8 cellular contexts compared by ENCODE assay signal in genomic region chr5:14447958-14448881, GRCh38.
DNase-seq lines count a peak whose midpoint lies in the region; ATAC-seq and TF ChIP-seq lines count a peak whose summit lies in the region.

No MANE protein-coding gene starts in this region.

- CTCF ChIA-PET in activated CD8-positive, alpha-beta memory T cell treated with anti-CD3 and anti-CD28 coated beads, Interleukin-2, amount 10 ng/mL, durations not matched to agents 7 days and 5 days (lab: Charles Lee): no interaction called here

- H3K9me3 Mint-ChIP-seq in activated CD8-positive, alpha-beta memory T cell treated with anti-CD3 and anti-CD28 coated beads, Interleukin-2, amount 10 ng/mL, durations not matched to agents 7 days and 5 days (ENCODE audit: low read depth): no peaks in the 10 kb centered on the region
- peaks cover 10% of the 10 kb centered on the region for H3K9me3 Mint-ChIP-seq in glutamatergic neuron (ENCODE audit: unreplicated experiment)

- ATAC-seq in activated CD8-positive, alpha-beta memory T cell treated with anti-CD3 and anti-CD28 coated beads, Interleukin-2, amount 10 ng/mL, durations not matched to agents 7 days and 5 days: peak; percentile 16
- ATAC-seq in HG03520 (IDR thresholded peaks at IDR 0.05; ENCODE audit: unreplicated experiment): no peak

- peak overlapping the region; percentile 1 for H3K27ac ChIP-seq in temporal lobe (ENCODE audit: low read depth, low read length)

- H3K27ac Mint-ChIP-seq in activated CD8-positive, alpha-beta memory T cell treated with anti-CD3 and anti-CD28 coated beads, Interleukin-2, amount 10 ng/mL, durations not matched to agents 7 days and 5 days: no peak overlapping the region
- peak overlapping the region; percentile 92 for H3K27ac Mint-ChIP-seq in glutamatergic neuron (ENCODE audit: unreplicated experiment)

- H3K4me3 Mint-ChIP-seq in activated CD8-positive, alpha-beta memory T cell treated with anti-CD3 and anti-CD28 coated beads, Interleukin-2, amount 10 ng/mL, durations not matched to agents 7 days and 5 days: no peak overlapping the region
- peak overlapping the region; percentile 18 for H3K4me3 Mint-ChIP-seq in glutamatergic neuron (ENCODE audit: unreplicated experiment)

- no peak for DNase-seq in activated CD8-positive, alpha-beta memory T cell treated with anti-CD3 and anti-CD28 coated beads, Interleukin-2, amount 10 ng/mL, durations not matched to agents 7 days and 5 days
- DNase-seq in activated CD8-positive, alpha-beta memory T cell treated with anti-CD3 and anti-CD28 coated beads, Interleukin-2, amount 50 U/mL, for 48 hours: no peak
- DNase-seq in NCI-H2196 (lab: John Stamatoyannopoulos, UW; ENCODE audit: unreplicated experiment): peak; percentile 62
- peak; percentile 56 for DNase-seq in glutamatergic neuron
- DNase-seq in iPS-NIHi11 (ENCODE audit: low spot score): no peak
- no peak for DNase-seq in SKM-1 (lab: John Stamatoyannopoulos, UW; ENCODE audit: unreplicated experiment)

- H3K36me3 Mint-ChIP-seq in activated CD8-positive, alpha-beta memory T cell treated with anti-CD3 and anti-CD28 coated beads, Interleukin-2, amount 10 ng/mL, durations not matched to agents 7 days and 5 days: peaks cover 1% of the 10 kb centered on the region
- no peaks in the 10 kb centered on the region for H3K36me3 Mint-ChIP-seq in glutamatergic neuron (ENCODE audit: unreplicated experiment)

- H3K27me3 Mint-ChIP-seq in activated CD8-positive, alpha-beta memory T cell treated with anti-CD3 and anti-CD28 coated beads, Interleukin-2, amount 10 ng/mL, durations not matched to agents 7 days and 5 days: peaks cover 13% of the 10 kb centered on the region
- peaks cover 12% of the 10 kb centered on the region for H3K27me3 Mint-ChIP-seq in glutamatergic neuron (ENCODE audit: unreplicated experiment)

- no peak for TF ChIP-seq CTCF in glutamatergic neuron (IDR thresholded peaks at IDR 0.05; ENCODE audit: partially characterized antibody, unreplicated experiment)

- peaks cover 19% of the 10 kb centered on the region for H3K4me1 Mint-ChIP-seq in activated CD8-positive, alpha-beta memory T cell treated with anti-CD3 and anti-CD28 coated beads, Interleukin-2, amount 10 ng/mL, durations not matched to agents 7 days and 5 days
- peaks cover 76% of the 10 kb centered on the region for H3K4me1 Mint-ChIP-seq in glutamatergic neuron (ENCODE audit: low read depth, unreplicated experiment)

Comparison
In these comparisons a context has a peak if more than half of its experiments do, and no peak if none do; other contexts are left out.
1. DNase-seq: peak in NCI-H2196 (single experiment) and glutamatergic neuron (single experiment); none in activated CD8-positive, alpha-beta memory T cell treated with anti-CD3 and anti-CD28 coated beads, Interleukin-2, amount 10 ng/mL, durations not matched to agents 7 days and 5 days (single experiment), activated CD8-positive, alpha-beta memory T cell treated with anti-CD3 and anti-CD28 coated beads, Interleukin-2, amount 50 U/mL, for 48 hours (single experiment), iPS-NIHi11 (single experiment) and SKM-1 (single experiment).